In the genomic region with DNA sequence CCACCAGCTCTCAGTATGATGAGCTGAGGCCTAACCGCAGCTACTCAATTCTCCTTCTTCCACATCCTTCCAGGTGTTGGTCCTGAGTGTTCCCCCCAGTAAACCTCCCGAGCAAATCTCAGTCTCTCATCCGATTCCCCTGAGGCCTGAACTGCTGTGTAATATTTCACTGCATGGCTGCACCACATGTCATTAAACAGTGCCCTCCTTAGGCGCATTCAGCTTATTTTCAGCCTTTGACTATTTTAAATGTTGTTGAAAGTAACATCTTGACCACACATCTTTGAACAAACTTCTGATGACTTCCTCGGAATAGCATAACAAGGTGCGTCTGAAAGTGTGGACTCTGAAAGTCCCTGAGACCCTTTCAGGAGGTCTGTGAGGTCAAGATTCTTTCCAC, we compare ENCODE assay signal across 1 cellular context.
TF ChIP-seq lines count a peak whose summit lies in the region.

No MANE protein-coding gene starts in this region.

TF ChIP-seq in GM23338, 12 proteins besides CTCF, POLR2A, EP300 and RAD21 (continued from another document):
- TF ChIP-seq EZH2phosphoT487 (IDR thresholded peaks at IDR 0.05; ENCODE audit: unreplicated experiment), result no peak
